Comparison of ENCODE assay signal across 21 cellular contexts in genomic region chr6:113011389-113011788, GRCh38.
DNase-seq lines count a peak whose midpoint lies in the region; ATAC-seq and TF ChIP-seq lines count a peak whose summit lies in the region.
"Had no signal": no experiment of that assay in that cellular context is flagged by ENCODE, and none has a peak within 500 bp of the region (broad histone marks: within the 10 kb centered on the region; RNA-seq: fewer than 3 reads in every experiment).

No MANE protein-coding gene starts in this region.

- H3K4me3 ChIP-seq in choroid plexus epithelial cell (ENCODE audit: low read depth, low read length) (no peak overlapping the region), skeletal muscle satellite cell (ENCODE audit: low read length) (no peak overlapping the region), transverse colon (no peak overlapping the region)
- H3K4me3 ChIP-seq: body of pancreas, prostate gland, skin epidermis had no signal

- H3K4me2 ChIP-seq in skeletal muscle satellite cell (ENCODE audit: low read length): peak overlapping the region; percentile 6

- TF ChIP-seq POLR2A in transverse colon (IDR thresholded peaks at IDR 0.05): no peak

- H3K9ac ChIP-seq in skeletal muscle satellite cell (ENCODE audit: low read depth, low read length): no peak overlapping the region

- no peaks in the 10 kb centered on the region for H3K9me3 ChIP-seq in skeletal muscle satellite cell (replicated peaks; ENCODE audit: low read length)
- H3K9me3 ChIP-seq in transverse colon: no peaks in the 10 kb centered on the region
- H3K9me3 ChIP-seq: body of pancreas, prostate gland had no signal

- TF ChIP-seq CTCF in choroid plexus epithelial cell (conservative IDR thresholded peaks at IDR 0.05; ENCODE audit: low read depth, low read length): no peak
- TF ChIP-seq CTCF in transverse colon (IDR thresholded peaks at IDR 0.05): no peak

- in situ Hi-C loops in transverse colon (cut with MboI; ENCODE audit: low pct_ligation_motif_present in 1 of 4, low pct_unique_long_range_greater_than_20kb in 1 of 4, low sequenced_read_pairs in 3 of 4): no loop called here

- peak; percentile 51 for DNase-seq in LHCN-M2 (ENCODE audit: low read depth)
- peak; percentile 20 for DNase-seq in choroid plexus epithelial cell (ENCODE audit: low read depth)
- peak; percentile 32 for DNase-seq in myocyte (ENCODE audit: low read depth)
- no peak for DNase-seq in activated gamma-delta T cell (lab: John Stamatoyannopoulos, UW)
- DNase-seq in transverse colon: no peak
- DNase-seq in cerebellum (ENCODE audit: low spot score): no peak
- DNase-seq: activated CD4-positive, alpha-beta T cell treated with anti-CD3 and anti-CD28 coated beads, Interleukin-2, amount 50 U/mL, for 48 hours; activated CD4-positive, CD25-positive, alpha-beta regulatory T cell treated with anti-CD3 and anti-CD28 coated beads, Interleukin-2, amount 50 U/mL, for 72 hours; activated naive CD4-positive, alpha-beta T cell treated with Interleukin-2 at 50 U/mL for 16 hours; body of pancreas; DMS79 treated with DMSO at 0.1 percent for 48 hours; HFFc6; mesendoderm; NCI-H2171 treated with DMSO at 0.1 percent for 48 hours; NCI-H510A; PC-3; stimulated activated naive B cell treated with anti-CD40 and anti-IgM and Interleukin-4, amounts not matched to agents 10 μg/mL and 1 μg/mL and 100 μg/mL, for 72 hours had no signal

- peak overlapping the region in 1 of 4 donors; percentile 29 for H3K27ac ChIP-seq in transverse colon
- H3K27ac ChIP-seq: body of pancreas, prostate gland, skin epidermis had no signal

- H3K27me3 ChIP-seq in skeletal muscle satellite cell (ENCODE audit: control insufficient read depth, insufficient read depth, low read length): no peaks in the 10 kb centered on the region
- no peaks in the 10 kb centered on the region for H3K27me3 ChIP-seq in transverse colon
- H3K27me3 ChIP-seq: body of pancreas had no signal

- ATAC-seq in GM21447 (IDR thresholded peaks at IDR 0.05; ENCODE audit: unreplicated experiment): no peak
- ATAC-seq: body of pancreas; PC-3; stimulated activated naive B cell treated with anti-CD40 and anti-IgM and Interleukin-4, amounts not matched to agents 10 μg/mL and 1 μg/mL and 100 μg/mL, for 72 hours had no signal

- H3K4me1 ChIP-seq in skeletal muscle satellite cell (ENCODE audit: control insufficient read depth, insufficient read depth, low read length): peaks cover 30% of the 10 kb centered on the region
- H3K4me1 ChIP-seq in transverse colon: peaks cover 0 to 1% (median under 1%) of the 10 kb centered on the region in 4 donors
- H3K4me1 ChIP-seq: body of pancreas, prostate gland had no signal

- no peak for TF ChIP-seq EP300 in transverse colon (IDR thresholded peaks at IDR 0.05; ENCODE audit: low read depth)

- intact Hi-C loops in transverse colon (cut with DNase I; ENCODE audit: low total_unique reads): no loop called here

- 0% methylated on average over 1 of the region's 1 CpG for WGBS in transverse colon (ENCODE audit: low coverage in 1 of 2), 2 donors

- H3K36me3 ChIP-seq in skeletal muscle satellite cell (ENCODE audit: insufficient read depth, low read length) (no peaks in the 10 kb centered on the region), transverse colon (no peaks in the 10 kb centered on the region)
- H3K36me3 ChIP-seq: prostate gland had no signal

Comparison
In these comparisons a context has a peak if more than half of its experiments do, and no peak if none do; other contexts are left out.
1. DNase-seq: peak in LHCN-M2 (single experiment), choroid plexus epithelial cell (single experiment) and myocyte (single experiment); none in activated gamma-delta T cell (single experiment), transverse colon (single experiment) and cerebellum (single experiment).